ENCODE assay signal across 8 cellular contexts in the genomic region with DNA sequence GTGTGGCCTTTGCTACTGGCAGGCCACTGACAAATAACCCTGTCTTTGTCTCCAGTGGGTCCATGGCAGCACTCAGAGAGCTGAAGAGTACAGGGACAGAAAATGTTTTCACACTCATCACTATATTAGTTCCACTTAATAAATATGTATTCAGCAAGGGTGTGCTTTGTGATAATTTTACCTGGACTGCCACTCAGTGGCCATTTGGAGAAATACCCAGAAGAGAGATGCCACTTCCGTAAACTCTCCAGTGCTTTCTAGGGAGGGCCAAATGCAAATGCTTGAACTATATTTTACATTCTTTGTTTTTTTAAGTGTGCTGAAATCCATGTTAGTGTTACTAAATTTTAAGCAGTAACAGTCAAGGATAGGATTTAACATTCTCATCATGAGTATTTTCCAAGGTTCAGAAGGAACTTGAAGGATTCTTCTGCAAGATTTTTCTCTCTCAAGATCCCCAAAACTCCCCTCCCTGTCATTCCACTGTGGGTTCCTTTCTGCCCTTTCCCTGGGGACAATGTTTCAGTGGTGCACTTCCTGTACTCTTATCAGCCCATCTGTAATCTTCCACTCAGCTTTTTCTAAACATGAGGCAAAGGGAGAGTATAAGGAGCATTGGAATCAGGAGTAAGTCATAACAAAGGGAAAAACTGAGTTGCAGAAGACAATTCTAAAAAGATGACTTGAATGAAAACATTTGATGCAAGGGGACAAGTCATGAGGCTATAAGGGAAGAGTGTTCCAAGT. TPM values are rescaled to one million over a fixed set of nuclear protein-coding genes. Genes with fewer than 3 reads are reported as not detected.
DNase-seq lines count a peak whose midpoint lies in the region; ATAC-seq and TF ChIP-seq lines count a peak whose summit lies in the region.

No MANE protein-coding gene starts in this region.

- peaks cover 5% of the 10 kb centered on the region; the same call in 1 of the 2 replicates for H3K4me1 ChIP-seq in DND-41 (ENCODE audit: insufficient read depth, low read length)
- H3K4me1 ChIP-seq in HCT116 (ENCODE audit: control insufficient read depth in 1 of 2, insufficient read depth in 2 of 2, low read length in 2 of 2), result no peaks in the 10 kb centered on the region
- H3K4me1 ChIP-seq in CD4-positive, alpha-beta memory T cell (ENCODE audit: insufficient read depth, low read length), result no peaks in the 10 kb centered on the region

- H3K9me3 Mint-ChIP-seq in activated naive CD8-positive, alpha-beta T cell treated with anti-CD3 and anti-CD28 coated beads, Interleukin-2, amount 50 U/mL, for 24 hours, result peaks cover 7% of the 10 kb centered on the region
- no peaks in the 10 kb centered on the region for H3K9me3 Mint-ChIP-seq in glutamatergic neuron (ENCODE audit: unreplicated experiment)
- H3K9me3 Mint-ChIP-seq in CD4-positive, alpha-beta memory T cell, result peaks cover 0 to 3% (median 0%) of the 10 kb centered on the region in 8 donors

- no peak overlapping the region for H3K4me2 ChIP-seq in DND-41 (ENCODE audit: insufficient read depth, low read length)
- no peak overlapping the region for H3K4me2 ChIP-seq in HCT116 (ENCODE audit: low read length)

- CTCF ChIA-PET in HCT116 (lab: Charles Lee), result interaction anchor here (2.3 kb wide), 1 partner anchor 126 kb away, joined by 6 read pairs; no protein-coding TSS in a partner anchor
- CTCF ChIA-PET in CD4-positive, alpha-beta memory T cell (lab: Charles Lee; ENCODE audit: partially characterized antibody), result interaction anchor here (0.6 kb wide), 1 partner anchor 278 kb away, joined by 4 read pairs; no protein-coding TSS in a partner anchor

- peak; percentile 70 for TF ChIP-seq RAD21 in HCT116 (IDR thresholded peaks at IDR 0.05; ENCODE audit: low read depth)

- no peak overlapping the region for H3K4me3 ChIP-seq in DND-41 (ENCODE audit: low read depth in 1 of 2, low read length in 2 of 2)
- no peak overlapping the region for H3K4me3 ChIP-seq in HCT116 (replicated peaks in 1 of 2; ENCODE audit: low read depth in 1 of 2, low read length in 2 of 2)
- no peak overlapping the region for H3K4me3 ChIP-seq in foreskin fibroblast (ENCODE audit: low read depth in 1 of 2, low read length in 2 of 2)
- no peak overlapping the region for H3K4me3 ChIP-seq in CD4-positive, alpha-beta memory T cell (ENCODE audit: low read length in 2 of 2)

- ATAC-seq in DND-41 (ENCODE audit: insufficient read depth, low read depth) (peak; percentile 54; the same call in 1 of the 3 replicates), HCT116 (peak; percentile 90), SK-N-SH treated with all-trans-retinoic acid at 6 μM for 48 hours (0 out of 3 replicates have a peak, but pooled peaks have one; percentile 57)
- no peak for ATAC-seq in activated naive CD8-positive, alpha-beta T cell treated with anti-CD3 and anti-CD28 coated beads, Interleukin-2, amount 50 U/mL, for 24 hours

- no peak overlapping the region for H3K4me3 Mint-ChIP-seq in activated naive CD8-positive, alpha-beta T cell treated with anti-CD3 and anti-CD28 coated beads, Interleukin-2, amount 50 U/mL, for 24 hours
- H3K4me3 Mint-ChIP-seq in glutamatergic neuron (ENCODE audit: unreplicated experiment), result no peak overlapping the region
- no peak overlapping the region for H3K4me3 Mint-ChIP-seq in CD4-positive, alpha-beta memory T cell

- H3K9me3 ChIP-seq in DND-41 (ENCODE audit: insufficient read depth, low read length, severe bottlenecking) (no peaks in the 10 kb centered on the region), HCT116 (ENCODE audit: control insufficient read depth in 1 of 2, insufficient read depth in 1 of 2, low read depth in 1 of 2, low read length in 2 of 2) (no peaks in the 10 kb centered on the region)
- H3K9me3 ChIP-seq in CD4-positive, alpha-beta memory T cell (ENCODE audit: control insufficient read depth in 1 of 2, low read length in 2 of 2), result no peaks in the 10 kb centered on the region

- POLR2A ChIA-PET in HCT116 (lab: Charles Lee), result no interaction called here
- POLR2A ChIA-PET in CD4-positive, alpha-beta memory T cell (lab: Charles Lee; ENCODE audit: partially characterized antibody), result no interaction called here

- peak; percentile 60 for TF ChIP-seq CTCF in DND-41 (IDR thresholded peaks at IDR 0.05; ENCODE audit: borderline replicate concordance, extremely low read depth, low read length, poor library complexity, severe bottlenecking)
- TF ChIP-seq CTCF in HCT116 (IDR thresholded peaks at IDR 0.05 in 2 of 3, conservative IDR thresholded peaks at IDR 0.05 in 1 of 3; ENCODE audit: borderline replicate concordance in 1 of 3, insufficient read depth in 1 of 3, low read depth in 2 of 3, low read length in 2 of 3), result peak; percentile 38 to 53 (median 51); a peak in 5 of 6 replicates
- no peak for TF ChIP-seq CTCF in glutamatergic neuron (IDR thresholded peaks at IDR 0.05; ENCODE audit: partially characterized antibody, unreplicated experiment)
- no peak for TF ChIP-seq CTCF in foreskin fibroblast (IDR thresholded peaks at IDR 0.05; ENCODE audit: low read depth, low read length)

- no peaks in the 10 kb centered on the region for H3K79me2 ChIP-seq in DND-41 (ENCODE audit: insufficient read depth, low read length)
- no peaks in the 10 kb centered on the region for H3K79me2 ChIP-seq in HCT116 (ENCODE audit: insufficient read depth, low read length)

- H3K9me2 ChIP-seq in HCT116 (ENCODE audit: insufficient read depth), result no peaks in the 10 kb centered on the region

- no peaks in the 10 kb centered on the region for H3K4me1 Mint-ChIP-seq in activated naive CD8-positive, alpha-beta T cell treated with anti-CD3 and anti-CD28 coated beads, Interleukin-2, amount 50 U/mL, for 24 hours
- no peaks in the 10 kb centered on the region for H3K4me1 Mint-ChIP-seq in glutamatergic neuron (ENCODE audit: low read depth, unreplicated experiment)
- no peaks in the 10 kb centered on the region for H3K4me1 Mint-ChIP-seq in CD4-positive, alpha-beta memory T cell

- no peak overlapping the region for H3K9ac ChIP-seq in DND-41 (ENCODE audit: low read depth, low read length)
- H3K9ac ChIP-seq in HCT116 (ENCODE audit: low read length), result no peak overlapping the region

- no peak overlapping the region for H2AFZ ChIP-seq in DND-41 (ENCODE audit: low read depth, low read length)
- no peak overlapping the region for H2AFZ ChIP-seq in HCT116 (ENCODE audit: low read depth, low read length, poor library complexity, severe bottlenecking)

- RAD21 ChIA-PET in HCT116 (lab: Charles Lee; ENCODE audit: low non-redundant PET in 1 of 2, low total read pairs in 2 of 2, uncharacterized antibody in 2 of 2, unreplicated experiment in 2 of 2), result interaction anchor here in 1 of 2 experiments (1.4 kb wide), 1 partner anchor 167 kb away, joined by 3 read pairs; no protein-coding TSS in a partner anchor

- intact Hi-C loops in HCT116 (cut with micrococcal nuclease), result loop anchor here (1.0 to 10.0 kb wide), 3 partner anchors 126 to 432 kb away; no protein-coding TSS in a partner anchor
- intact Hi-C loops in CD4-positive, alpha-beta memory T cell (cut with micrococcal nuclease), result no loop called here

- H4K20me1 ChIP-seq in DND-41 (ENCODE audit: insufficient read depth, low read length), result no peaks in the 10 kb centered on the region
- no peaks in the 10 kb centered on the region for H4K20me1 ChIP-seq in HCT116 (ENCODE audit: insufficient read depth)

- no peaks in the 10 kb centered on the region for H3K36me3 Mint-ChIP-seq in activated naive CD8-positive, alpha-beta T cell treated with anti-CD3 and anti-CD28 coated beads, Interleukin-2, amount 50 U/mL, for 24 hours (ENCODE audit: low read depth)
- H3K36me3 Mint-ChIP-seq in glutamatergic neuron (ENCODE audit: unreplicated experiment), result no peaks in the 10 kb centered on the region
- H3K36me3 Mint-ChIP-seq in CD4-positive, alpha-beta memory T cell, result no peaks in the 10 kb centered on the region

- no TSS peak for BruUV-seq in HCT116 (replicated peaks; lab: Mats Ljungman, UMichigan)

- H3K27me3 ChIP-seq in DND-41 (ENCODE audit: insufficient read depth, low read length, poor library complexity) (no peaks in the 10 kb centered on the region), HCT116 (ENCODE audit: insufficient read depth, low read length) (no peaks in the 10 kb centered on the region)
- H3K27me3 ChIP-seq in CD4-positive, alpha-beta memory T cell (ENCODE audit: insufficient read depth, low read length), result no peaks in the 10 kb centered on the region

- H3K36me3 ChIP-seq in DND-41 (ENCODE audit: insufficient read depth, low read length), result no peaks in the 10 kb centered on the region
- H3K36me3 ChIP-seq in HCT116 (ENCODE audit: control insufficient read depth in 1 of 2, insufficient read depth in 2 of 2, low read length in 2 of 2), result no peaks in the 10 kb centered on the region
- H3K36me3 ChIP-seq in CD4-positive, alpha-beta memory T cell (ENCODE audit: insufficient read depth, low read length), result no peaks in the 10 kb centered on the region

- peaks cover 2% of the 10 kb centered on the region for H3K27me3 Mint-ChIP-seq in activated naive CD8-positive, alpha-beta T cell treated with anti-CD3 and anti-CD28 coated beads, Interleukin-2, amount 50 U/mL, for 24 hours
- no peaks in the 10 kb centered on the region for H3K27me3 Mint-ChIP-seq in glutamatergic neuron (ENCODE audit: unreplicated experiment)
- H3K27me3 Mint-ChIP-seq in CD4-positive, alpha-beta memory T cell, result peaks cover 0 to 4% of the 10 kb centered on the region in 2 donors

- no peak overlapping the region for H3K27ac Mint-ChIP-seq in activated naive CD8-positive, alpha-beta T cell treated with anti-CD3 and anti-CD28 coated beads, Interleukin-2, amount 50 U/mL, for 24 hours
- H3K27ac Mint-ChIP-seq in glutamatergic neuron (ENCODE audit: unreplicated experiment), result no peak overlapping the region
- no peak overlapping the region for H3K27ac Mint-ChIP-seq in CD4-positive, alpha-beta memory T cell

- DNase-seq in DND-41 (peak; percentile 6), HCT116 (ENCODE audit: low read depth, low spot score) (peak; percentile 22), left kidney (ENCODE audit: low read depth, low spot score) (peak; percentile 49), glutamatergic neuron (no peak), foreskin fibroblast (no peak)
- no peak for DNase-seq in activated naive CD8-positive, alpha-beta T cell treated with anti-CD3 and anti-CD28 coated beads, Interleukin-2, amount 50 U/mL, for 24 hours
- no peak for DNase-seq in CD4-positive, alpha-beta memory T cell

- H3K27ac ChIP-seq in DND-41 (ENCODE audit: low read length) (no peak overlapping the region), HCT116 (ENCODE audit: low read depth, low read length) (no peak overlapping the region)
- no peak overlapping the region for H3K27ac ChIP-seq in CD4-positive, alpha-beta memory T cell (ENCODE audit: low read depth, low read length)

- TF ChIP-seq POLR2A in HCT116 (IDR thresholded peaks at IDR 0.05; ENCODE audit: borderline replicate concordance, extremely low read depth, insufficient read depth, insufficient read length), result no peak

TF ChIP-seq in HCT116, 20 proteins besides CTCF, POLR2A, EP300 and RAD21 (continues in another document):
- no peak for TF ChIP-seq SP1 (IDR thresholded peaks at IDR 0.05; ENCODE audit: low read depth)

TF ChIP-seq in SK-N-SH treated with all-trans-retinoic acid at 6 μM for 48 hours, 23 proteins besides CTCF, POLR2A, EP300 and RAD21 (continues in another document):
- TF ChIP-seq TOX (CRISPR knock-in tag; IDR thresholded peaks at IDR 0.05; ENCODE audit: borderline replicate concordance), result no peak
- no peak for TF ChIP-seq ZFP30 (CRISPR knock-in tag; IDR thresholded peaks at IDR 0.05)

RNA-seq across cellular contexts. Expression of a gene that starts 46.0 kb away (rescaled TPM):
- total RNA-seq in HCT116 (2021; ENCODE audit: unreplicated experiment) (not detected), glutamatergic neuron (ENCODE audit: unreplicated experiment) (not detected)
- polyA plus RNA-seq in HCT116 (2012), result not detected in 2 replicates
- not detected for total RNA-seq in CD4-positive, alpha-beta memory T cell
- not detected for polyA plus RNA-seq in CD4-positive, alpha-beta memory T cell

Comparison
In these comparisons a context has a peak if more than half of its experiments do, and no peak if none do; other contexts are left out.
1. DNase-seq: peak in DND-41 (single experiment), HCT116 (single experiment) and left kidney (single experiment); none in activated naive CD8-positive, alpha-beta T cell treated with anti-CD3 and anti-CD28 coated beads, Interleukin-2, amount 50 U/mL, for 24 hours (single experiment), glutamatergic neuron (single experiment), foreskin fibroblast (0 of 2) and CD4-positive, alpha-beta memory T cell (0 of 5).
2. CTCF ChIP-seq: peak in DND-41 (single experiment) and HCT116 (3 of 3); none in glutamatergic neuron (single experiment) and foreskin fibroblast (single experiment).